In the genomic region with DNA sequence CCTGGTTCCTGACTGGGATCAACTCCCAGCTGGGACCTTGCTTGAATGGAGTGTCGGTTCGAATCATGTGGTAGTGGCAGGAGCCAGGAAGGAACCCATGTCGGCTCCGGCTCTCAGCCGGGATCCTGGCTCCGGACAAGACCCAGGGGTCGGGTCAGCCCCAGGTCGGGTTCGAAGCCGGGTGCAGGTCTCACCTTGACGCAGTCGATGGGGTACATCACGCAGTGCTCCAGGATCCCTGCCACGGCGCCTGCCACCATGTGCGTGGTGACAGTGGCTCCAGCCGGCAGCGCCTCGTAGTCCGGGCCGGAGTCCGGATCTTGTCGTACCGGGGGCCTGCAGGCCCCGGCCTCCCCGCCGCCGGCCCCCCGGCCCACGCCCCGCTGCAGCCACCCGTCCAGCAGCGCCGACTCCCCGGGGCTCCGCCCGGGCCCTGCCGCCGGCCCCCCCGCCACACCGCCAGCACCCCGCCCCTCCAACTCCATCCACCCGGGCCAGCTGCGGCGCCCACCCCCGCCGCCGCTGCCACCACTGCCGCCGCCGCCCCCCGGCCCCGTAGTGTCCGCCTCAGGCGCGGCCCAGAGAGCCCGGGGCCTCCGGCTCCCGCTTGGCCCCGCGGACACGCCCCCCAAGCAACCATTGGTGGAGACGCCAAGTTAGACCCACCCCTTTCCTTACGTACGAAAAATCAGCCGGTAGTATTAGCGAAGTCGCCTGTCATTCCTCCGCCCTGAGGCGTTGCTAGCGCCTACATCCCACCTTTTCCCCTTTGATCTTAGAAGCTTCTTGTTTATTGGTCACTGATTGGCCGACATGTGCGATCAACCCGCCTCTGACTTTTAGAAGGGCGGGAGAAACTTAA, we compare ENCODE assay signal across 8 cellular contexts. TPM values are rescaled to one million over a fixed set of nuclear protein-coding genes. Genes with fewer than 3 reads are reported as not detected.
DNase-seq lines count a peak whose midpoint lies in the region; ATAC-seq and TF ChIP-seq lines count a peak whose summit lies in the region.

A gene with protein sequence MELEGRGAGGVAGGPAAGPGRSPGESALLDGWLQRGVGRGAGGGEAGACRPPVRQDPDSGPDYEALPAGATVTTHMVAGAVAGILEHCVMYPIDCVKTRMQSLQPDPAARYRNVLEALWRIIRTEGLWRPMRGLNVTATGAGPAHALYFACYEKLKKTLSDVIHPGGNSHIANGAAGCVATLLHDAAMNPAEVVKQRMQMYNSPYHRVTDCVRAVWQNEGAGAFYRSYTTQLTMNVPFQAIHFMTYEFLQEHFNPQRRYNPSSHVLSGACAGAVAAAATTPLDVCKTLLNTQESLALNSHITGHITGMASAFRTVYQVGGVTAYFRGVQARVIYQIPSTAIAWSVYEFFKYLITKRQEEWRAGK (minus strand): TSS at position 589 of the 862 bp plus-strand sequence. CDS start 104 bp downstream, at position 485.

- H3K27ac ChIP-seq in hepatocyte, result peak within 1 kb of the TSS; percentile 98
- peak within 1 kb of the TSS; percentile 95 for H3K27ac ChIP-seq in rectal smooth muscle tissue (ENCODE audit: low read depth, low read length)

- in situ Hi-C loops in astrocyte of the spinal cord (cut with HindIII; ENCODE audit: low sequenced_read_pairs), result no loop called here

- H3K79me2 ChIP-seq in hepatocyte, result peaks cover 48% of the 10 kb centered on the region

- H3K36me3 ChIP-seq in hepatocyte (replicated peaks; ENCODE audit: insufficient read depth, low read depth), result no peaks in the 10 kb centered on the region
- H3K36me3 ChIP-seq in rectal smooth muscle tissue (ENCODE audit: control insufficient read depth, insufficient read depth, low read length), result no peaks in the 10 kb centered on the region

- WGBS in hepatocyte (ENCODE audit: low lambda C conversion rate, missing lambda C conversion rate), result 0% methylated on average over 37 of the region's 75 CpGs

- TF ChIP-seq CTCF in astrocyte of the spinal cord (IDR thresholded peaks at IDR 0.05; ENCODE audit: low read depth, low read length), result no peak
- TF ChIP-seq CTCF in hepatocyte (IDR thresholded peaks at IDR 0.05; ENCODE audit: poor library complexity), result no peak

- ATAC-seq in HG02840 (IDR thresholded peaks at IDR 0.05; ENCODE audit: low FRiP score, unreplicated experiment), result peak; percentile 85
- no peak for ATAC-seq in GM21381 (IDR thresholded peaks at IDR 0.05; ENCODE audit: unreplicated experiment)

- peaks cover 25% of the 10 kb centered on the region for H3K4me1 ChIP-seq in hepatocyte (ENCODE audit: insufficient read depth)
- H3K4me1 ChIP-seq in rectal smooth muscle tissue (ENCODE audit: control insufficient read depth, insufficient read depth, low read length), result peaks cover 25% of the 10 kb centered on the region

- peaks cover 8% of the 10 kb centered on the region for H4K20me1 ChIP-seq in hepatocyte (ENCODE audit: insufficient read depth, poor library complexity, severe bottlenecking)

- peak within 1 kb of the TSS; percentile 59 for H2AFZ ChIP-seq in hepatocyte

- H3K27me3 ChIP-seq in hepatocyte (no peaks in the 10 kb centered on the region), rectal smooth muscle tissue (ENCODE audit: control insufficient read depth, insufficient read depth, low read length) (no peaks in the 10 kb centered on the region)

- no peaks in the 10 kb centered on the region for H3K9me2 ChIP-seq in hepatocyte (replicated peaks; ENCODE audit: insufficient read depth)

- DNase-seq in ELF-1 (ENCODE audit: low read depth, low spot score) (peak; percentile 100), NCI-H1694 (lab: John Stamatoyannopoulos, UW) (peak; percentile 98), T-helper 22 cell (ENCODE audit: low read depth) (peak; percentile 92), astrocyte of the spinal cord (ENCODE audit: low read depth, low spot score) (peak; percentile 100), hepatocyte (ENCODE audit: low spot score) (peak; percentile 99)

- H3K4me2 ChIP-seq in hepatocyte, result peak within 1 kb of the TSS; percentile 85

- H3K4me3 ChIP-seq in astrocyte of the spinal cord (ENCODE audit: low read depth, low read length), result peak within 1 kb of the TSS; percentile 92
- peak within 1 kb of the TSS; percentile 77 for H3K4me3 ChIP-seq in hepatocyte
- H3K4me3 ChIP-seq in rectal smooth muscle tissue (ENCODE audit: low read length), result peak within 1 kb of the TSS; percentile 84

- H3K9me3 ChIP-seq in hepatocyte (ENCODE audit: low read depth), result no peaks in the 10 kb centered on the region

- H3K9ac ChIP-seq in rectal smooth muscle tissue (ENCODE audit: low read length), result peak within 1 kb of the TSS; percentile 95

RNA-seq across cellular contexts. Expression of the gene that starts here (rescaled TPM):
- total RNA-seq in hepatocyte, result 15.8 and 23.8 TPM in 2 replicates
- polyA plus RNA-seq in hepatocyte, result 33.7 and 38.0 TPM in 2 replicates
